Comparison of ENCODE assay signal across 8 cellular contexts in genomic region chr14:22981090-22982012, GRCh38. TPM values are rescaled to one million over a fixed set of nuclear protein-coding genes. Genes with fewer than 3 reads are reported as not detected.
DNase-seq lines count a peak whose midpoint lies in the region; ATAC-seq lines count a peak whose summit lies in the region.

No MANE protein-coding gene starts in this region.

- peaks cover 29% of the 10 kb centered on the region for H3K27me3 Mint-ChIP-seq in activated CD8-positive, alpha-beta memory T cell treated with anti-CD3 and anti-CD28 coated beads, Interleukin-2, amount 10 ng/mL, durations not matched to agents 7 days and 5 days
- no peaks in the 10 kb centered on the region for H3K27me3 Mint-ChIP-seq in activated naive CD8-positive, alpha-beta T cell

- H3K27ac ChIP-seq in iPS-18a (ENCODE audit: low read length) (no peak overlapping the region), skeletal muscle tissue (ENCODE audit: low read depth, low read length) (no peak overlapping the region), Karpas-422 (ENCODE audit: low read length) (no peak overlapping the region)

- no peak overlapping the region for H3K4me2 ChIP-seq in Karpas-422 (ENCODE audit: low read depth, low read length, poor library complexity, severe bottlenecking)

- peak; percentile 78 for DNase-seq in activated CD8-positive, alpha-beta memory T cell treated with anti-CD3 and anti-CD28 coated beads for 24 hours
- no peak for DNase-seq in activated CD8-positive, alpha-beta memory T cell treated with anti-CD3 and anti-CD28 coated beads, Interleukin-2, amount 10 ng/mL, durations not matched to agents 7 days and 5 days
- DNase-seq in NCI-H2081 treated with DMSO at 0.1 percent for 48 hours (lab: John Stamatoyannopoulos, UW) (no peak), Karpas-422 (no peak), NCI-H446 treated with DMSO at 0.1 percent for 48 hours (lab: John Stamatoyannopoulos, UW) (no peak)

- H3K9ac ChIP-seq in iPS-18a (ENCODE audit: low read length) (peak overlapping the region; percentile 71), skeletal muscle tissue (ENCODE audit: low read depth in 1 of 3, low read length in 3 of 3) (peak overlapping the region in 2 of 3 donors; percentile 44 to 70), Karpas-422 (ENCODE audit: low read length) (no peak overlapping the region)

- no peak overlapping the region for H3K4me3 Mint-ChIP-seq in activated CD8-positive, alpha-beta memory T cell treated with anti-CD3 and anti-CD28 coated beads, Interleukin-2, amount 10 ng/mL, durations not matched to agents 7 days and 5 days
- peak overlapping the region; percentile 71 for H3K4me3 Mint-ChIP-seq in activated naive CD8-positive, alpha-beta T cell

- peaks cover 2% of the 10 kb centered on the region for H3K36me3 Mint-ChIP-seq in activated CD8-positive, alpha-beta memory T cell treated with anti-CD3 and anti-CD28 coated beads, Interleukin-2, amount 10 ng/mL, durations not matched to agents 7 days and 5 days
- H3K36me3 Mint-ChIP-seq in activated naive CD8-positive, alpha-beta T cell: peaks cover 3% of the 10 kb centered on the region

- no peaks in the 10 kb centered on the region; the same call in 1 of the 2 replicates for H4K20me1 ChIP-seq in Karpas-422 (ENCODE audit: insufficient read depth, low read depth, low read length)

- no peak overlapping the region for H3K27ac Mint-ChIP-seq in activated CD8-positive, alpha-beta memory T cell treated with anti-CD3 and anti-CD28 coated beads, Interleukin-2, amount 10 ng/mL, durations not matched to agents 7 days and 5 days
- H3K27ac Mint-ChIP-seq in activated naive CD8-positive, alpha-beta T cell: no peak overlapping the region

- H3K9me2 ChIP-seq in Karpas-422 (replicated peaks; ENCODE audit: insufficient read depth, low read length): no peaks in the 10 kb centered on the region

- peaks cover 4% of the 10 kb centered on the region for H3K27me3 ChIP-seq in iPS-18a (ENCODE audit: control insufficient read depth, insufficient read depth, low read length)
- peaks cover 9 to 35% (median 29%) of the 10 kb centered on the region in 3 donors for H3K27me3 ChIP-seq in skeletal muscle tissue (ENCODE audit: control insufficient read depth in 3 of 3, insufficient read depth in 3 of 3, low read length in 3 of 3)
- no peaks in the 10 kb centered on the region for H3K27me3 ChIP-seq in Karpas-422 (ENCODE audit: low read length)

- peaks cover 39% of the 10 kb centered on the region for H3K4me1 ChIP-seq in iPS-18a (ENCODE audit: control insufficient read depth, low read depth, low read length)
- H3K4me1 ChIP-seq in skeletal muscle tissue (ENCODE audit: control insufficient read depth in 3 of 3, insufficient read depth in 3 of 3, low read length in 3 of 3): peaks cover 20 to 32% (median 24%) of the 10 kb centered on the region in 3 donors
- H3K4me1 ChIP-seq in Karpas-422 (ENCODE audit: low read length): peaks cover 12% of the 10 kb centered on the region

- H3K4me3 ChIP-seq in iPS-18a (ENCODE audit: low read length) (peak overlapping the region; percentile 75), skeletal muscle tissue (ENCODE audit: low read length in 3 of 3) (peak overlapping the region; percentile 51 to 94 (median 82)), Karpas-422 (ENCODE audit: low read length) (no peak overlapping the region)

- H3K9me3 ChIP-seq in iPS-18a (ENCODE audit: control insufficient read depth, low read depth, low read length) (no peaks in the 10 kb centered on the region), skeletal muscle tissue (ENCODE audit: control insufficient read depth in 3 of 3, low read length in 3 of 3) (no peaks in the 10 kb centered on the region), Karpas-422 (ENCODE audit: low read length) (no peaks in the 10 kb centered on the region)

- H3K79me2 ChIP-seq in Karpas-422 (ENCODE audit: low read length): no peaks in the 10 kb centered on the region

- H3K36me3 ChIP-seq in iPS-18a (ENCODE audit: control insufficient read depth, low read depth, low read length): peaks cover 21% of the 10 kb centered on the region
- no peaks in the 10 kb centered on the region for H3K36me3 ChIP-seq in skeletal muscle tissue (ENCODE audit: control insufficient read depth in 3 of 3, insufficient read depth in 3 of 3, low read length in 3 of 3)
- H3K36me3 ChIP-seq in Karpas-422 (ENCODE audit: insufficient read depth, low read length): no peaks in the 10 kb centered on the region

- no peak for ATAC-seq in activated CD8-positive, alpha-beta memory T cell treated with anti-CD3 and anti-CD28 coated beads, Interleukin-2, amount 10 ng/mL, durations not matched to agents 7 days and 5 days

- CTCF ChIA-PET in activated CD8-positive, alpha-beta memory T cell treated with anti-CD3 and anti-CD28 coated beads, Interleukin-2, amount 10 ng/mL, durations not matched to agents 7 days and 5 days (lab: Charles Lee): interaction anchor here (1.0 to 25.7 kb wide), 16 partner anchors 9 to 410 kb away, joined by 3 to 867 read pairs (median 14); partner anchors contain the start of genes CDH24, HAUS4, PRMT5 and PSMB11

- no peak overlapping the region for H2AFZ ChIP-seq in Karpas-422 (ENCODE audit: low read length)

- H3K4me1 Mint-ChIP-seq in activated CD8-positive, alpha-beta memory T cell treated with anti-CD3 and anti-CD28 coated beads, Interleukin-2, amount 10 ng/mL, durations not matched to agents 7 days and 5 days: peaks cover 4% of the 10 kb centered on the region
- H3K4me1 Mint-ChIP-seq in activated naive CD8-positive, alpha-beta T cell (ENCODE audit: low read depth): peaks cover 6% of the 10 kb centered on the region

- no peaks in the 10 kb centered on the region for H3K9me3 Mint-ChIP-seq in activated CD8-positive, alpha-beta memory T cell treated with anti-CD3 and anti-CD28 coated beads, Interleukin-2, amount 10 ng/mL, durations not matched to agents 7 days and 5 days (ENCODE audit: low read depth)
- H3K9me3 Mint-ChIP-seq in activated naive CD8-positive, alpha-beta T cell (ENCODE audit: low read depth): no peaks in the 10 kb centered on the region

RNA-seq across cellular contexts. Expression of gene AJUBA, which starts 1.0 kb away (rescaled TPM):
- 1 to 10 TPM in 1 of 2 experiments, under 1 TPM in 1; 0.41 to 1.2 TPM for total RNA-seq in activated CD8-positive, alpha-beta memory T cell treated with anti-CD3 and anti-CD28 coated beads, Interleukin-2, amount 10 ng/mL, durations not matched to agents 7 days and 5 days
- 77.8 TPM for total RNA-seq in skeletal muscle tissue
- total RNA-seq in Karpas-422 (2014; rRNA removed; shearing (Covaris generic); ENCODE audit: low replicate concordance): not detected in 2 replicates

RNA-seq across cellular contexts. Expression of gene HAUS4, which starts 24.5 kb away (rescaled TPM):
- 10 to 100 TPM; 57.0 to 77.9 TPM for total RNA-seq in activated CD8-positive, alpha-beta memory T cell treated with anti-CD3 and anti-CD28 coated beads, Interleukin-2, amount 10 ng/mL, durations not matched to agents 7 days and 5 days
- 53.2 TPM for total RNA-seq in skeletal muscle tissue
- 45.9 and 52.4 TPM in 2 replicates for total RNA-seq in Karpas-422 (2014; rRNA removed; shearing (Covaris generic); ENCODE audit: low replicate concordance)

RNA-seq across cellular contexts. Expression of gene C14orf93, which starts 28.6 kb away (rescaled TPM):
- total RNA-seq in activated CD8-positive, alpha-beta memory T cell treated with anti-CD3 and anti-CD28 coated beads, Interleukin-2, amount 10 ng/mL, durations not matched to agents 7 days and 5 days: 10 to 100 TPM in 1 of 2 experiments, 1 to 10 TPM in 1; 9.0 to 12.6 TPM
- 9.9 TPM for total RNA-seq in skeletal muscle tissue
- total RNA-seq in Karpas-422 (2014; rRNA removed; shearing (Covaris generic); ENCODE audit: low replicate concordance): 21.6 and 43.2 TPM in 2 replicates

RNA-seq across cellular contexts. Expression of gene PRMT5, which starts 52.2 kb away (rescaled TPM):
- 10 to 100 TPM; 49.2 to 84.0 TPM for total RNA-seq in activated CD8-positive, alpha-beta memory T cell treated with anti-CD3 and anti-CD28 coated beads, Interleukin-2, amount 10 ng/mL, durations not matched to agents 7 days and 5 days
- 60.0 TPM for total RNA-seq in skeletal muscle tissue
- 116 and 152 TPM in 2 replicates for total RNA-seq in Karpas-422 (2014; rRNA removed; shearing (Covaris generic); ENCODE audit: low replicate concordance)

RNA-seq across cellular contexts. Expression of gene PSMB5, which starts 53.3 kb away (rescaled TPM):
- 10 to 100 TPM; 66.7 to 95.3 TPM for total RNA-seq in activated CD8-positive, alpha-beta memory T cell treated with anti-CD3 and anti-CD28 coated beads, Interleukin-2, amount 10 ng/mL, durations not matched to agents 7 days and 5 days
- total RNA-seq in skeletal muscle tissue: 183 TPM
- 65.4 and 67.1 TPM in 2 replicates for total RNA-seq in Karpas-422 (2014; rRNA removed; shearing (Covaris generic); ENCODE audit: low replicate concordance)

Comparison
In these comparisons a context has a peak if more than half of its experiments do, and no peak if none do; other contexts are left out.
1. RNA of gene AJUBA, which starts 1.0 kb away (total RNA-seq): 77.8 TPM in skeletal muscle tissue (single experiment); 0.41 to 1.2 TPM in activated CD8-positive, alpha-beta memory T cell treated with anti-CD3 and anti-CD28 coated beads, Interleukin-2, amount 10 ng/mL, durations not matched to agents 7 days and 5 days and not detected in Karpas-422; every median in the first group is over 10 times any median in the second.